In the genomic region with DNA sequence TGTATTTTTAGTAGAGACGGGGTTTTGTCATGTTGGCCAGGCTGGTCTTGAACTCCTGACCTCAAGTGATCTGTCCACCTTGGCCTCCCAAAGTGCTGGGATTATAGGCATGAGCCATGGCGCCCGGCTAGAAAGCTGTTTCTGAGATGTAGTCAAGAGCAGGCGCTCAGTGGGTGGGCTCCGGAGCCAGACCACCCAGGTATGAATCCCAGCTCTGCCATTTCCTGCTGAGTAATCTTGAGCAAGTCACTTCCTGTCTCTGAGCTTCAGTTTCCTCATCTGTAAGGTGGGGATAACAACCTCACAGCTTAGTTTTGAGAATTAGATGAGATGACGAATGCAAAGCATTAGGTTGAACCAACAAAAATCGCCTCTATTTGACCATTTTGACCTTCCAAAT, we compare ENCODE assay signal across 1 cellular context.
A peak's percentile ranks its signal among the peaks of the same experiment; 100 is the strongest.
TF ChIP-seq lines count a peak whose summit lies in the region.

No MANE protein-coding gene starts in this region.

TF ChIP-seq in GM12891, 5 proteins besides CTCF, POLR2A, EP300 and RAD21:
- 0 out of 2 replicates have a peak, but pooled peaks have one; percentile 7 for TF ChIP-seq SPI1 (IDR thresholded peaks at IDR 0.05; ENCODE audit: low read depth, low read length)
